ENCODE assay signal across 13 cellular contexts in the genomic region with DNA sequence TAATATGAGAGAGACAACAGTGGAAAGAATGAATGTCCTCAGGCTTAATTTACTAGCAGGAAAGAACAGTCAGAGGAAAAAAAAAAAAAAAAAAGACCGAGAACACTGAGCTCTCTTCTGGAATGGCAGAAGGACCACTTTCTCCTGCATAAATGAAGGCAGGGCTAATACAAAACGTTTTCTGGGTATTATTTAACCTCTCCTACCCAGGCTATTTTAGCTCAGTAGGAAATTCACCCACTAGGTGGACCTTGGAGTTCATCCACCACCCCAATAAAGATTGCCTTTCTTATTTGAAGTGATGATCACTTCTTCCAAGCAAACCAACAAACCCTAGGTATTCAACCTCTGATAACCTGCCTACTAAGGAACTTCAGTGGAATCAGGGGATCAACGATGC. TPM values are rescaled to one million over a fixed set of nuclear protein-coding genes. Genes with fewer than 3 reads are reported as not detected.
DNase-seq lines count a peak whose midpoint lies in the region; ATAC-seq and TF ChIP-seq lines count a peak whose summit lies in the region.
"Had no signal": no experiment of that assay in that cellular context is flagged by ENCODE, and none has a peak within 500 bp of the region (broad histone marks: within the 10 kb centered on the region; RNA-seq: fewer than 3 reads in every experiment).

No MANE protein-coding gene starts in this region.

- peaks cover 11 to 18% of the 10 kb centered on the region in 2 donors for H3K4me1 Mint-ChIP-seq in natural killer cell
- peaks cover 10 to 19% of the 10 kb centered on the region in 2 donors for H3K4me1 Mint-ChIP-seq in natural killer cell treated with Interleukin-12 subunit alpha and Interleukin-12 subunit beta and Interleukin-15 and Interleukin-18, amount 100 ng/mL, for 72 hours (ENCODE audit: low read depth in 2 of 2)
- peaks cover 17% of the 10 kb centered on the region for H3K4me1 Mint-ChIP-seq in activated T-helper 17 cell treated with anti-CD3 and anti-CD28 coated beads, Interleukin-2, amount 50 U/mL, for 72 hours

- peak overlapping the region; percentile 80 for H2AK5ac ChIP-seq in mesenchymal stem cell (ENCODE audit: low read length, severe bottlenecking)

- H4K8ac ChIP-seq in mesenchymal stem cell (ENCODE audit: low read length): no peak overlapping the region

- H3K18ac ChIP-seq in mesenchymal stem cell (ENCODE audit: low read depth in 1 of 2, low read length in 2 of 2): peak overlapping the region in 1 of 2 experiments; percentile 24

- H3K9ac ChIP-seq in mesenchymal stem cell (ENCODE audit: low read length): peak overlapping the region; percentile 97

- no peak overlapping the region for H2BK15ac ChIP-seq in mesenchymal stem cell (ENCODE audit: low read depth, poor library complexity, severe bottlenecking)

- no peaks in the 10 kb centered on the region for H3K27me3 ChIP-seq in mesenchymal stem cell (ENCODE audit: control insufficient read depth in 1 of 2, insufficient read depth in 1 of 2, low read length in 2 of 2)
- H3K27me3 ChIP-seq in MG63: no peaks in the 10 kb centered on the region
- H3K27me3 ChIP-seq: colonic mucosa, SJCRH30 had no signal

- DNase-seq in natural killer cell (no peak), mesenchymal stem cell (peak; percentile 38), NOMO-1 treated with dmso at 0.1 percent for 144 hours (lab: John Stamatoyannopoulos, UW; ENCODE audit: unreplicated experiment) (no peak), DMS79 treated with DMSO at 0.1 percent for 48 hours (lab: John Stamatoyannopoulos, UW) (no peak), MG63 (no peak)
- no peak for DNase-seq in natural killer cell treated with Interleukin-12 subunit alpha and Interleukin-12 subunit beta and Interleukin-15 and Interleukin-18, amount 100 ng/mL, for 72 hours (ENCODE audit: low spot score)
- DNase-seq: activated CD4-positive, CD25-positive, alpha-beta regulatory T cell treated with anti-CD3 and anti-CD28 coated beads, Interleukin-2, amount 50 U/mL, for 72 hours; colonic mucosa; NCI-H1694 treated with DMSO at 0.1 percent for 48 hours; NCI-H774; SJCRH30 had no signal

- H3K23ac ChIP-seq in mesenchymal stem cell (ENCODE audit: low read length in 2 of 2): no peak overlapping the region

- no peak overlapping the region for H3K27ac Mint-ChIP-seq in natural killer cell
- no peak overlapping the region for H3K27ac Mint-ChIP-seq in natural killer cell treated with Interleukin-12 subunit alpha and Interleukin-12 subunit beta and Interleukin-15 and Interleukin-18, amount 100 ng/mL, for 72 hours
- no peak overlapping the region for H3K27ac Mint-ChIP-seq in activated T-helper 17 cell treated with anti-CD3 and anti-CD28 coated beads, Interleukin-2, amount 50 U/mL, for 72 hours

- H2BK5ac ChIP-seq in mesenchymal stem cell (ENCODE audit: low read depth, low read length, poor library complexity, severe bottlenecking): peak overlapping the region; percentile 20

- whole genome bisulfite sequencing in mesenchymal stem cell: 56% methylated on average over 3 of the region's 3 CpGs

- H3K4me3 Mint-ChIP-seq in natural killer cell: peak overlapping the region; percentile 86
- H3K4me3 Mint-ChIP-seq in natural killer cell treated with Interleukin-12 subunit alpha and Interleukin-12 subunit beta and Interleukin-15 and Interleukin-18, amount 100 ng/mL, for 72 hours: no peak overlapping the region
- peak overlapping the region; percentile 90 for H3K4me3 Mint-ChIP-seq in activated T-helper 17 cell treated with anti-CD3 and anti-CD28 coated beads, Interleukin-2, amount 50 U/mL, for 72 hours

- intact Hi-C loops in natural killer cell (cut with micrococcal nuclease): no loop called here

- H3K4me3 ChIP-seq in mesenchymal stem cell (ENCODE audit: insufficient read depth in 1 of 2, low read depth in 1 of 2, low read length in 2 of 2) (peak overlapping the region in 1 of 2 experiments; percentile 93), MG63 (no peak overlapping the region)
- H3K4me3 ChIP-seq: colonic mucosa had no signal

- peak overlapping the region; percentile 18 to 72 for H2BK12ac ChIP-seq in mesenchymal stem cell (ENCODE audit: low read length in 2 of 2)

- H3K27me3 Mint-ChIP-seq in natural killer cell (ENCODE audit: low read depth in 2 of 2): peaks cover 50 to 54% of the 10 kb centered on the region in 2 donors
- H3K27me3 Mint-ChIP-seq in natural killer cell treated with Interleukin-12 subunit alpha and Interleukin-12 subunit beta and Interleukin-15 and Interleukin-18, amount 100 ng/mL, for 72 hours: peaks cover 53 to 78% of the 10 kb centered on the region in 2 donors
- H3K27me3 Mint-ChIP-seq in activated T-helper 17 cell treated with anti-CD3 and anti-CD28 coated beads, Interleukin-2, amount 50 U/mL, for 72 hours: peaks cover 33% of the 10 kb centered on the region

- no peak overlapping the region for H3K14ac ChIP-seq in mesenchymal stem cell (ENCODE audit: low read length in 2 of 2)

- H4K91ac ChIP-seq in mesenchymal stem cell (ENCODE audit: low read length): no peak overlapping the region

- H2BK120ac ChIP-seq in mesenchymal stem cell (ENCODE audit: low read depth, low read length): no peak overlapping the region

- TF ChIP-seq CTCF in natural killer cell (IDR thresholded peaks at IDR 0.05): no peak

- ATAC-seq in natural killer cell (no peak), GM18519 (IDR thresholded peaks at IDR 0.05; ENCODE audit: low FRiP score, unreplicated experiment) (no peak)
- ATAC-seq in natural killer cell treated with Interleukin-12 subunit alpha and Interleukin-12 subunit beta and Interleukin-15 and Interleukin-18, amount 100 ng/mL, for 72 hours: no peak
- ATAC-seq in activated T-helper 17 cell treated with anti-CD3 and anti-CD28 coated beads, Interleukin-2, amount 50 U/mL, for 72 hours (replicated peaks): no peak

- no peaks in the 10 kb centered on the region for H3K9me3 Mint-ChIP-seq in natural killer cell
- H3K9me3 Mint-ChIP-seq in natural killer cell treated with Interleukin-12 subunit alpha and Interleukin-12 subunit beta and Interleukin-15 and Interleukin-18, amount 100 ng/mL, for 72 hours: no peaks in the 10 kb centered on the region
- no peaks in the 10 kb centered on the region for H3K9me3 Mint-ChIP-seq in activated T-helper 17 cell treated with anti-CD3 and anti-CD28 coated beads, Interleukin-2, amount 50 U/mL, for 72 hours

- H3K4ac ChIP-seq in mesenchymal stem cell (ENCODE audit: low read depth in 1 of 2, low read length in 2 of 2): peak overlapping the region in 1 of 2 experiments; percentile 61

- H3K9me3 ChIP-seq in mesenchymal stem cell (ENCODE audit: control insufficient read depth, low read length): no peaks in the 10 kb centered on the region
- no peaks in the 10 kb centered on the region for H3K9me3 ChIP-seq in MG63
- H3K9me3 ChIP-seq: colonic mucosa had no signal

- H3K4me2 ChIP-seq in mesenchymal stem cell (ENCODE audit: low read length, poor library complexity, severe bottlenecking): no peak overlapping the region

- no peaks in the 10 kb centered on the region for H3K36me3 Mint-ChIP-seq in natural killer cell
- H3K36me3 Mint-ChIP-seq in natural killer cell treated with Interleukin-12 subunit alpha and Interleukin-12 subunit beta and Interleukin-15 and Interleukin-18, amount 100 ng/mL, for 72 hours: no peaks in the 10 kb centered on the region
- peaks cover 10% of the 10 kb centered on the region for H3K36me3 Mint-ChIP-seq in activated T-helper 17 cell treated with anti-CD3 and anti-CD28 coated beads, Interleukin-2, amount 50 U/mL, for 72 hours (ENCODE audit: low read depth)

- no peak overlapping the region for H2AFZ ChIP-seq in mesenchymal stem cell (ENCODE audit: low read depth, low read length)

- peaks cover 6% of the 10 kb centered on the region for H3K4me1 ChIP-seq in mesenchymal stem cell (ENCODE audit: control insufficient read depth, insufficient read depth, low read depth, low read length)
- H3K4me1 ChIP-seq: colonic mucosa had no signal

- no peaks in the 10 kb centered on the region for H3K36me3 ChIP-seq in mesenchymal stem cell (ENCODE audit: control insufficient read depth in 1 of 2, insufficient read depth in 2 of 2, low read depth in 1 of 2, low read length in 2 of 2)
- no peaks in the 10 kb centered on the region for H3K36me3 ChIP-seq in MG63
- H3K36me3 ChIP-seq: colonic mucosa, SJCRH30 had no signal

- no peaks in the 10 kb centered on the region for H3K79me1 ChIP-seq in mesenchymal stem cell (replicated peaks; ENCODE audit: low read length, poor library complexity, severe bottlenecking)

- H3K27ac ChIP-seq in mesenchymal stem cell (ENCODE audit: low read length, poor library complexity, severe bottlenecking): peak overlapping the region; percentile 97
- H3K27ac ChIP-seq: colonic mucosa, SJCRH30 had no signal

RNA-seq across cellular contexts. Expression of gene GLIS3, which starts 3.7 kb away (rescaled TPM):
- total RNA-seq in natural killer cell: under 1 TPM; 0.09 to 0.31 (median 0.30) TPM
- total RNA-seq in natural killer cell treated with Interleukin-12 subunit alpha and Interleukin-12 subunit beta and Interleukin-15 and Interleukin-18, amount 100 ng/mL, for 72 hours: 10 to 100 TPM; 17.0 to 27.2 TPM
- total RNA-seq in activated T-helper 17 cell treated with anti-CD3 and anti-CD28 coated beads, Interleukin-2, amount 50 U/mL, for 72 hours: under 1 TPM; 0.80 to 0.85 TPM
- polyA plus RNA-seq in mesenchymal stem cell (2013, experiment 1 of 2): 19.0 TPM
- polyA plus RNA-seq in mesenchymal stem cell (2013, experiment 2 of 2): 18.8 TPM
- total RNA-seq in MG63 (2014; rRNA removed; shearing (Covaris generic); ENCODE audit: low replicate concordance): 0.30 and 3.1 TPM in 2 replicates
